In the genomic region with DNA sequence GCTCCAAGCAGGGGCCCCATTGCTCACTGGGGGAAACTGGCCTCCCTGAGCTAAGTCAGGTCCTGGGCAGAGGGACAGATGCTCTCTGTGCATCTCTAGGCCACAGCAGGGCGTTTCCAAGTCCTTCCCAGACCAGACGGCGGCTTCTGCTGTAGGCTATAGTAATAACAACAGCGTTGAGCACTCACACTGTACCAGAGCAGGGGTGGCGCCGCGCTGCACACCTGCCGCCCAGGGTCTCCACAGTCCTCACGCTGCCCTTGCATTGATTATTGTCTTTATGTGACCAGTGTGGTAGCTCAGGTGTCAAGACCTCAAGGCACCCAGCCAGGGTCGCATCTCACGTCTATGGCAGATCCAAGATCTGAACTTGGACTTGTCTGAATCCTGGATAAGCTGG, we compare ENCODE assay signal across 26 cellular contexts. TPM values are rescaled to one million over a fixed set of nuclear protein-coding genes. Genes with fewer than 3 reads are reported as not detected.
A peak's percentile ranks its signal among the peaks of the same experiment; 100 is the strongest.
DNase-seq lines count a peak whose midpoint lies in the region; ATAC-seq and TF ChIP-seq lines count a peak whose summit lies in the region.
"Had no signal": no experiment of that assay in that cellular context is flagged by ENCODE, and none has a peak within 500 bp of the region (broad histone marks: within the 10 kb centered on the region; RNA-seq: fewer than 3 reads in every experiment).

No MANE protein-coding gene starts in this region.

- no peaks in the 10 kb centered on the region for H3K9me3 ChIP-seq in BLaER1 treated with 17β-estradiol and CSF1 and Interleukin-3, amounts not matched to agents 10 nM and 100 nM (replicated peaks in 1 of 11)
- H3K9me3 ChIP-seq in mesenchymal stem cell (ENCODE audit: control insufficient read depth, low read length) (no peaks in the 10 kb centered on the region), left lung (no peaks in the 10 kb centered on the region), hepatocyte (ENCODE audit: low read depth) (no peaks in the 10 kb centered on the region)
- H3K9me3 ChIP-seq: heart right ventricle, SJCRH30, upper lobe of left lung had no signal

- H3K23ac ChIP-seq in mesenchymal stem cell (ENCODE audit: low read length in 2 of 2), result no peak overlapping the region

- peak overlapping the region; percentile 41 to 57 for H3K18ac ChIP-seq in mesenchymal stem cell (ENCODE audit: low read depth in 1 of 2, low read length in 2 of 2)

- peak overlapping the region in 1 of 2 experiments; percentile 59 for H3K14ac ChIP-seq in mesenchymal stem cell (ENCODE audit: low read length in 2 of 2)

- H3K79me1 ChIP-seq in mesenchymal stem cell (replicated peaks; ENCODE audit: low read length, poor library complexity, severe bottlenecking), result no peaks in the 10 kb centered on the region

- no peak overlapping the region for H3K4me3 Mint-ChIP-seq in effector memory CD8-positive, alpha-beta T cell
- H3K4me3 Mint-ChIP-seq: activated CD4-positive, alpha-beta memory T cell treated with anti-CD3 and anti-CD28 coated beads, Interleukin-2, amount 10 ng/mL, durations not matched to agents 7 days and 5 days; activated naive CD4-positive, alpha-beta T cell treated with anti-CD3 and anti-CD28 coated beads, Interleukin-2, amount 50 U/mL, for 24 hours; activated T-helper 17 cell treated with anti-CD3 and anti-CD28 coated beads, Interleukin-2, amount 50 U/mL, for 72 hours; CD4-positive, CD25-positive, alpha-beta regulatory T cell; stimulated activated effector memory CD8-positive, alpha-beta T cell treated with anti-CD3 and anti-CD28 coated beads, Interleukin-12 subunit alpha, Interleukin-12 subunit beta, amount 100 ng/mL, for 72 hours; T-cell had no signal

- no peaks in the 10 kb centered on the region; a peak in 1 of 22 replicates for H4K20me1 ChIP-seq in BLaER1 treated with 17β-estradiol and CSF1 and Interleukin-3, amounts not matched to agents 10 nM and 100 nM
- no peaks in the 10 kb centered on the region for H4K20me1 ChIP-seq in hepatocyte (ENCODE audit: insufficient read depth, poor library complexity, severe bottlenecking)

- no peak overlapping the region for H3K4me3 ChIP-seq in BLaER1 treated with 17β-estradiol and CSF1 and Interleukin-3, amounts not matched to agents 10 nM and 100 nM
- no peak overlapping the region for H3K4me3 ChIP-seq in H7 (ENCODE audit: insufficient read depth, low read depth, low read length)
- H3K4me3 ChIP-seq in mesenchymal stem cell (ENCODE audit: insufficient read depth in 1 of 2, low read depth in 1 of 2, low read length in 2 of 2), result no peak overlapping the region
- no peak overlapping the region for H3K4me3 ChIP-seq in left lung
- no peak overlapping the region for H3K4me3 ChIP-seq in hepatocyte
- H3K4me3 ChIP-seq: heart right ventricle, SJCRH30, upper lobe of left lung had no signal

- H4K91ac ChIP-seq in mesenchymal stem cell (ENCODE audit: low read length), result peak overlapping the region; percentile 78

- peak overlapping the region; percentile 70 to 96 for H2BK12ac ChIP-seq in mesenchymal stem cell (ENCODE audit: low read length in 2 of 2)

- no peaks in the 10 kb centered on the region for H3K9me2 ChIP-seq in hepatocyte (replicated peaks; ENCODE audit: insufficient read depth)

- peaks cover 4% of the 10 kb centered on the region for H3K36me3 Mint-ChIP-seq in effector memory CD8-positive, alpha-beta T cell (ENCODE audit: insufficient read depth)
- H3K36me3 Mint-ChIP-seq: activated naive CD4-positive, alpha-beta T cell treated with anti-CD3 and anti-CD28 coated beads, Interleukin-2, amount 50 U/mL, for 24 hours; CD4-positive, CD25-positive, alpha-beta regulatory T cell; stimulated activated effector memory CD8-positive, alpha-beta T cell treated with anti-CD3 and anti-CD28 coated beads, Interleukin-12 subunit alpha, Interleukin-12 subunit beta, amount 100 ng/mL, for 72 hours; T-cell had no signal

- intact Hi-C loops in left lung (cut with DNase I), result no loop called here

- no peak overlapping the region for H2BK5ac ChIP-seq in mesenchymal stem cell (ENCODE audit: low read depth, low read length, poor library complexity, severe bottlenecking)

- H2AK5ac ChIP-seq in mesenchymal stem cell (ENCODE audit: low read length, severe bottlenecking), result peak overlapping the region; percentile 59

- peaks cover 0 to 13% (median 0%) of the 10 kb centered on the region in 11 experiments; a peak in 4 of 22 replicates for H3K27me3 ChIP-seq in BLaER1 treated with 17β-estradiol and CSF1 and Interleukin-3, amounts not matched to agents 10 nM and 100 nM
- H3K27me3 ChIP-seq in H7 (ENCODE audit: control insufficient read depth, insufficient read depth, low read length) (no peaks in the 10 kb centered on the region), mesenchymal stem cell (ENCODE audit: control insufficient read depth in 1 of 2, insufficient read depth in 1 of 2, low read length in 2 of 2) (no peaks in the 10 kb centered on the region), left lung (no peaks in the 10 kb centered on the region), hepatocyte (no peaks in the 10 kb centered on the region)
- H3K27me3 ChIP-seq: heart right ventricle, upper lobe of left lung had no signal

- WGBS in mesenchymal stem cell, result 94% methylated on average over 11 of the region's 11 CpGs
- 97% methylated on average over 11 of the region's 11 CpGs for WGBS in hepatocyte (ENCODE audit: low lambda C conversion rate, missing lambda C conversion rate)

- ATAC-seq in effector memory CD8-positive, alpha-beta T cell (replicated peaks), result no peak
- no peak for ATAC-seq in left lung
- ATAC-seq: activated T-helper 17 cell treated with anti-CD3 and anti-CD28 coated beads, Interleukin-2, amount 50 U/mL, for 72 hours; heart right ventricle; right cardiac atrium; stimulated activated effector memory CD8-positive, alpha-beta T cell treated with anti-CD3 and anti-CD28 coated beads, Interleukin-12 subunit alpha, Interleukin-12 subunit beta, amount 100 ng/mL, for 72 hours; T-cell had no signal

- H2BK15ac ChIP-seq in mesenchymal stem cell (ENCODE audit: low read depth, poor library complexity, severe bottlenecking), result peak overlapping the region; percentile 75

- H3K4me1 ChIP-seq in BLaER1 treated with 17β-estradiol and CSF1 and Interleukin-3, amounts not matched to agents 10 nM and 100 nM, result peaks cover 62 to 97% (median 81%) of the 10 kb centered on the region in 10 experiments
- H3K4me1 ChIP-seq in mesenchymal stem cell (ENCODE audit: control insufficient read depth, insufficient read depth, low read depth, low read length) (peaks cover 53% of the 10 kb centered on the region), left lung (peaks cover 13% of the 10 kb centered on the region in 2 donors), hepatocyte (ENCODE audit: insufficient read depth) (peaks cover 10% of the 10 kb centered on the region)

- no peak for TF ChIP-seq CTCF in left lung (IDR thresholded peaks at IDR 0.05)
- TF ChIP-seq CTCF in hepatocyte (IDR thresholded peaks at IDR 0.05; ENCODE audit: poor library complexity), result no peak

- peaks cover 8 to 28% of the 10 kb centered on the region in 2 donors for H3K27me3 Mint-ChIP-seq in effector memory CD8-positive, alpha-beta T cell
- H3K27me3 Mint-ChIP-seq: activated CD4-positive, alpha-beta memory T cell treated with anti-CD3 and anti-CD28 coated beads, Interleukin-2, amount 10 ng/mL, durations not matched to agents 7 days and 5 days; activated naive CD4-positive, alpha-beta T cell treated with anti-CD3 and anti-CD28 coated beads, Interleukin-2, amount 50 U/mL, for 24 hours had no signal

- H2BK120ac ChIP-seq in mesenchymal stem cell (ENCODE audit: low read depth, low read length), result no peak overlapping the region

- peak overlapping the region; percentile 3 to 41 for H3K4ac ChIP-seq in mesenchymal stem cell (ENCODE audit: low read depth in 1 of 2, low read length in 2 of 2)

- no peaks in the 10 kb centered on the region for H3K9me3 Mint-ChIP-seq in effector memory CD8-positive, alpha-beta T cell
- H3K9me3 Mint-ChIP-seq: activated CD4-positive, alpha-beta memory T cell treated with anti-CD3 and anti-CD28 coated beads, Interleukin-2, amount 10 ng/mL, durations not matched to agents 7 days and 5 days; activated naive CD4-positive, alpha-beta T cell treated with anti-CD3 and anti-CD28 coated beads, Interleukin-2, amount 50 U/mL, for 24 hours; activated T-helper 17 cell treated with anti-CD3 and anti-CD28 coated beads, Interleukin-2, amount 50 U/mL, for 72 hours; CD4-positive, CD25-positive, alpha-beta regulatory T cell; stimulated activated effector memory CD8-positive, alpha-beta T cell treated with anti-CD3 and anti-CD28 coated beads, Interleukin-12 subunit alpha, Interleukin-12 subunit beta, amount 100 ng/mL, for 72 hours; T-cell had no signal

- no peaks in the 10 kb centered on the region for H3K79me2 ChIP-seq in hepatocyte

- DNase-seq in H7 (peak; percentile 31), NCI-H82 (lab: John Stamatoyannopoulos, UW) (peak; percentile 77), mesenchymal stem cell (no peak), left lung (no peak), hepatocyte (ENCODE audit: low spot score) (no peak)
- no peak for DNase-seq in effector memory CD8-positive, alpha-beta T cell
- DNase-seq: activated CD4-positive, alpha-beta memory T cell treated with anti-CD3 and anti-CD28 coated beads, Interleukin-2, amount 10 ng/mL, durations not matched to agents 7 days and 5 days; CD4-positive, CD25-positive, alpha-beta regulatory T cell; effector CD4-positive, alpha-beta T cell; heart right ventricle; NCI-H2029; NCI-H510A; stimulated activated CD4-positive, alpha-beta T cell treated with anti-CD3 and anti-CD28 coated beads, Interleukin-4, amount 100 ng/mL, for 24 hours; T-cell had no signal

- peak overlapping the region in 10 of 11 experiments; percentile 80 to 97 (median 89); a peak in 18 of 22 replicates for H3K4me2 ChIP-seq in BLaER1 treated with 17β-estradiol and CSF1 and Interleukin-3, amounts not matched to agents 10 nM and 100 nM
- no peak overlapping the region for H3K4me2 ChIP-seq in mesenchymal stem cell (ENCODE audit: low read length, poor library complexity, severe bottlenecking)
- H3K4me2 ChIP-seq in hepatocyte, result no peak overlapping the region

- H4K8ac ChIP-seq in mesenchymal stem cell (ENCODE audit: low read length), result no peak overlapping the region

- no peaks in the 10 kb centered on the region for H3K4me1 Mint-ChIP-seq in effector memory CD8-positive, alpha-beta T cell (ENCODE audit: low read depth in 2 of 2)
- H3K4me1 Mint-ChIP-seq: activated naive CD4-positive, alpha-beta T cell treated with anti-CD3 and anti-CD28 coated beads, Interleukin-2, amount 50 U/mL, for 24 hours; activated T-helper 17 cell treated with anti-CD3 and anti-CD28 coated beads, Interleukin-2, amount 50 U/mL, for 72 hours; CD4-positive, CD25-positive, alpha-beta regulatory T cell; stimulated activated effector memory CD8-positive, alpha-beta T cell treated with anti-CD3 and anti-CD28 coated beads, Interleukin-12 subunit alpha, Interleukin-12 subunit beta, amount 100 ng/mL, for 72 hours; T-cell had no signal

- no peaks in the 10 kb centered on the region for H3K36me3 ChIP-seq in BLaER1 treated with 17β-estradiol and CSF1 and Interleukin-3, amounts not matched to agents 10 nM and 100 nM
- H3K36me3 ChIP-seq in H7 (replicated peaks; ENCODE audit: control insufficient read depth, insufficient read depth, low read length) (no peaks in the 10 kb centered on the region), mesenchymal stem cell (ENCODE audit: control insufficient read depth in 1 of 2, insufficient read depth in 2 of 2, low read depth in 1 of 2, low read length in 2 of 2) (no peaks in the 10 kb centered on the region), left lung (no peaks in the 10 kb centered on the region), hepatocyte (replicated peaks; ENCODE audit: insufficient read depth, low read depth) (no peaks in the 10 kb centered on the region)
- H3K36me3 ChIP-seq: heart right ventricle, SJCRH30, upper lobe of left lung had no signal

- no peak overlapping the region for H3K27ac Mint-ChIP-seq in effector memory CD8-positive, alpha-beta T cell
- H3K27ac Mint-ChIP-seq: activated CD4-positive, alpha-beta memory T cell treated with anti-CD3 and anti-CD28 coated beads, Interleukin-2, amount 10 ng/mL, durations not matched to agents 7 days and 5 days; activated naive CD4-positive, alpha-beta T cell treated with anti-CD3 and anti-CD28 coated beads, Interleukin-2, amount 50 U/mL, for 24 hours; activated T-helper 17 cell treated with anti-CD3 and anti-CD28 coated beads, Interleukin-2, amount 50 U/mL, for 72 hours; stimulated activated effector memory CD8-positive, alpha-beta T cell treated with anti-CD3 and anti-CD28 coated beads, Interleukin-12 subunit alpha, Interleukin-12 subunit beta, amount 100 ng/mL, for 72 hours; T-cell had no signal

- H3K27ac ChIP-seq in BLaER1 treated with 17β-estradiol and CSF1 and Interleukin-3, amounts not matched to agents 10 nM and 100 nM, result no peak overlapping the region
- H3K27ac ChIP-seq in mesenchymal stem cell (ENCODE audit: low read length, poor library complexity, severe bottlenecking) (no peak overlapping the region), left lung (no peak overlapping the region), hepatocyte (no peak overlapping the region)
- H3K27ac ChIP-seq: heart right ventricle, HL-60, SJCRH30 had no signal

- no peak overlapping the region; a peak in 1 of 22 replicates for H3K9ac ChIP-seq in BLaER1 treated with 17β-estradiol and CSF1 and Interleukin-3, amounts not matched to agents 10 nM and 100 nM
- H3K9ac ChIP-seq in mesenchymal stem cell (ENCODE audit: low read length), result no peak overlapping the region

- H2AFZ ChIP-seq in mesenchymal stem cell (ENCODE audit: low read depth, low read length) (no peak overlapping the region), hepatocyte (no peak overlapping the region)

RNA-seq across cellular contexts. Expression of a gene that starts 14.9 kb away (rescaled TPM):
- total RNA-seq in H7 (2014; rRNA removed; shearing (Covaris generic)), result not detected in 2 replicates
- polyA plus RNA-seq in mesenchymal stem cell (2013, experiment 1 of 2), result 0.10 TPM
- 0.07 TPM for polyA plus RNA-seq in mesenchymal stem cell (2013, experiment 2 of 2)
- 10 to 100 TPM; 14.3 to 20.8 TPM for total RNA-seq in left lung
- total RNA-seq in hepatocyte, result 0.12 and 0.53 TPM in 2 replicates
- 0.82 TPM in 1 of 2 replicates, not detected in the other for polyA plus RNA-seq in hepatocyte
- total RNA-seq: activated CD4-positive, alpha-beta memory T cell treated with anti-CD3 and anti-CD28 coated beads, Interleukin-2, amount 10 ng/mL, durations not matched to agents 7 days and 5 days; activated T-helper 17 cell treated with anti-CD3 and anti-CD28 coated beads, Interleukin-2, amount 50 U/mL, for 72 hours; bronchial epithelial cell; CD4-positive, CD25-positive, alpha-beta regulatory T cell; epithelial cell of proximal tubule; LHCN-M2; lung microvascular endothelial cell; SJCRH30 had no signal
- polyA plus RNA-seq: CD4-positive, CD25-positive, alpha-beta regulatory T cell had no signal

RNA-seq across cellular contexts. Expression of a gene that starts 45.4 kb away (rescaled TPM):
- 0.14 TPM in 1 of 2 replicates, not detected in the other for total RNA-seq in H7 (2014; rRNA removed; shearing (Covaris generic))
- not detected for polyA plus RNA-seq in mesenchymal stem cell (2013, experiment 1 of 2)
- polyA plus RNA-seq in mesenchymal stem cell (2013, experiment 2 of 2), result not detected
- total RNA-seq in left lung, result 1 to 10 TPM; 1.8 to 3.1 TPM
- 0.92 and 1.7 TPM in 2 replicates for total RNA-seq in hepatocyte
- polyA plus RNA-seq in hepatocyte, result 3.1 and 4.3 TPM in 2 replicates
- total RNA-seq: activated CD4-positive, alpha-beta memory T cell treated with anti-CD3 and anti-CD28 coated beads, Interleukin-2, amount 10 ng/mL, durations not matched to agents 7 days and 5 days; CD4-positive, CD25-positive, alpha-beta regulatory T cell; epithelial cell of proximal tubule; LHCN-M2; lung microvascular endothelial cell; SJCRH30 had no signal
- polyA plus RNA-seq: CD4-positive, CD25-positive, alpha-beta regulatory T cell had no signal

RNA-seq across cellular contexts. Expression of a gene that starts 48.8 kb away (rescaled TPM):
- 14.9 and 18.9 TPM in 2 replicates for total RNA-seq in H7 (2014; rRNA removed; shearing (Covaris generic))
- polyA plus RNA-seq in mesenchymal stem cell (2013, experiment 1 of 2), result 13.9 TPM
- polyA plus RNA-seq in mesenchymal stem cell (2013, experiment 2 of 2), result 14.1 TPM
- total RNA-seq in left lung (10 to 100 TPM in 1 of 2 donors, 1 to 10 TPM in 1; 7.6 to 15.5 TPM), hepatocyte (10.4 and 15.5 TPM in 2 replicates)
- 13.5 and 18.5 TPM in 2 replicates for polyA plus RNA-seq in hepatocyte

Comparison
In these comparisons a context has a peak if more than half of its experiments do, and no peak if none do; other contexts are left out.
1. H3K4me2 ChIP-seq: peak in BLaER1 treated with 17β-estradiol and CSF1 and Interleukin-3, amounts not matched to agents 10 nM and 100 nM (10 of 11); none in mesenchymal stem cell (single experiment) and hepatocyte (single experiment).
2. DNase-seq: peak in H7 (single experiment) and NCI-H82 (single experiment); none in mesenchymal stem cell (single experiment), effector memory CD8-positive, alpha-beta T cell (0 of 3), left lung (0 of 2) and hepatocyte (single experiment).